18 cellular contexts compared by ENCODE assay signal in the genomic region with DNA sequence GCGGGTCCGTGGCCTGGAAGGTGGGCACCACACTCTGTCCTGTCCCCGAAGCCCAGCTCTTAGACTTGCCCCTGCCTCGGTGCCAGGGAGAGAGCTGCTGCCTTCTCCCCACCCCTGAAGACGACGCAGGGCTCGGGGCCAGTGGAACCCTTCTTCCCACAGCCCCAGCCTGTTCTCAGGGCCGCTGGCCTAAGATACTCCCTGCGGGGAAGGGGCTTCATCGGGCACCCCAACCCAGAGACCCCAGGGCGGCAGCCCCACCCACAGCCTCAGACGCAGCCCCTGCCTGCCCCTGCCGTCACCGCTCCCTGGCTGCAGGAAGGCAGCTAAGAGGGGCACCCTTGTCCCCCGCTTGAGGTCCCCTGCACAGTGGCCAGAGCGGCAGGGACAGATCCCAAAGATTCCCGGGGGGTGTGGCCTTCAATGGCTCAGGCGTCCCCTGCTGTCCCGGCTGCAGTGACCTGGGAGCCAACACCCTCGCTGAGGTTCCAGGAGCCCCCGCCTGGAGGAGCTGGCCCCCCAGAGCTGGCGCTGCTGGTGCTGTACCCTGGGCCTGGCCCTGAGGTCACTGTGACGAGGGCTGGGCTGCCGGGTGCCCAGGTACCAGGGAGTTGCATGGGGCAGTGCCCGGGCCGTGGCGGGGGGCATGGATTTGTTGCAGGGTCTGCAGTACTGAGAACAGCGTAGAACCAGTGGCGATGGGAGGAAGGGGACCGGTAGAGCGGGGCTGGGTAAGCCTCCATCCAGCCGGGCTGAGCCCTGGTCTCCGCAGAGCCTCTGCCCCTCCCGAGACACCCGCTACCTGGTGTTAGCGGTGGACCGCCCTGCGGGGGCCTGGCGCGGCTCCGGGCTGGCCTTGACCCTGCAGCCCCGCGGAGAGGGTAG. TPM values are rescaled to one million over a fixed set of nuclear protein-coding genes. Genes with fewer than 3 reads are reported as not detected.
DNase-seq lines count a peak whose midpoint lies in the region; ATAC-seq, FAIRE-seq and TF ChIP-seq lines count a peak whose summit lies in the region.
"Had no signal": no experiment of that assay in that cellular context is flagged by ENCODE, and none has a peak within 500 bp of the region (broad histone marks: within the 10 kb centered on the region; RNA-seq: fewer than 3 reads in every experiment).

No MANE protein-coding gene starts in this region.

- H3K27ac ChIP-seq in GM12878 (ENCODE audit: control insufficient read depth, insufficient read depth): no peak overlapping the region
- peak overlapping the region; percentile 29 for H3K27ac ChIP-seq in neural progenitor cell

- H3K79me2 ChIP-seq in GM12878 (ENCODE audit: control insufficient read depth, insufficient read depth, low read length) (no peaks in the 10 kb centered on the region), neural progenitor cell (ENCODE audit: low read depth) (no peaks in the 10 kb centered on the region)

- DNase-seq in DMS 273 (lab: John Stamatoyannopoulos, UW; ENCODE audit: unreplicated experiment): peak; percentile 72
- no peak for DNase-seq in DMS 273 treated with DMSO at 0.1 percent for 48 hours (lab: John Stamatoyannopoulos, UW)
- DNase-seq in GM12891 (ENCODE audit: insufficient read length, low spot score): no peak
- no peak for DNase-seq in GM12878 (ENCODE audit: low read depth, low spot score)
- no peak for DNase-seq in neural progenitor cell (ENCODE audit: low spot score)
- no peak for DNase-seq in activated naive CD4-positive, alpha-beta T cell (lab: John Stamatoyannopoulos, UW)
- no peak for DNase-seq in RKO (ENCODE audit: low spot score)
- no peak for DNase-seq in nucleus accumbens (lab: John Stamatoyannopoulos, UW)
- DNase-seq: activated CD4-positive, alpha-beta T cell treated with anti-CD3 and anti-CD28 coated beads for 48 hours; activated T-cell treated with anti-CD3 and anti-CD28 coated beads, Interleukin-2, amount 50 U/mL, for 4 hours; KG1; NCI-H510A had no signal

- H4K20me1 ChIP-seq in GM12878 (ENCODE audit: control insufficient read depth, insufficient read depth) (no peaks in the 10 kb centered on the region; the same call in 1 of the 2 replicates), neural progenitor cell (ENCODE audit: low read depth) (peaks cover 33% of the 10 kb centered on the region)

- BruUV-seq in GM12878 (replicated peaks; lab: Mats Ljungman, UMichigan): no TSS peak

- no peaks in the 10 kb centered on the region for H3K9me3 Mint-ChIP-seq in neural progenitor cell
- H3K9me3 Mint-ChIP-seq: activated T-cell treated with anti-CD3 and anti-CD28 coated beads, Interleukin-2, amount 50 U/mL, for 4 hours; stimulated activated naive CD8-positive, alpha-beta T cell treated with anti-CD3 and anti-CD28 coated beads, Interleukin-15, Interleukin-2, amounts not matched to agents 100 ng/mL and 50 ng/mL, for 24 hours; T-helper 2 cell treated with Interferon-gamma antibody and Interleukin-4, amounts not matched to agents 5 μg/mL and 100 μg/mL, for 36 hours had no signal

- in situ Hi-C loops in GM12878 (cut with MboI): no loop called here

- no peak overlapping the region for H3K4me3 Mint-ChIP-seq in neural progenitor cell
- H3K4me3 Mint-ChIP-seq: activated T-cell treated with anti-CD3 and anti-CD28 coated beads, Interleukin-2, amount 50 U/mL, for 4 hours; stimulated activated naive CD8-positive, alpha-beta T cell treated with anti-CD3 and anti-CD28 coated beads, Interleukin-15, Interleukin-2, amounts not matched to agents 100 ng/mL and 50 ng/mL, for 24 hours; T-helper 2 cell treated with Interferon-gamma antibody and Interleukin-4, amounts not matched to agents 5 μg/mL and 100 μg/mL, for 36 hours had no signal

- H3K4me1 Mint-ChIP-seq in neural progenitor cell: peaks cover 4% of the 10 kb centered on the region

- RAD21 ChIA-PET in GM12878 (lab: Charles Lee; ENCODE audit: unreplicated experiment): interaction anchor here (1.3 kb wide), 1 partner anchor 14 kb away, joined by 4 read pairs; no protein-coding TSS in a partner anchor

- POLR2A ChIA-PET in GM12878 (lab: Charles Lee): no interaction called here

- H3K27me3 ChIP-seq in GM12878 (replicated peaks in 1 of 2; ENCODE audit: control insufficient read depth in 2 of 2, insufficient read depth in 2 of 2, low read length in 1 of 2) (peaks cover 14 to 19% of the 10 kb centered on the region in 2 experiments; a peak in 3 of 4 replicates), neural progenitor cell (peaks cover 20% of the 10 kb centered on the region)

- H3K36me3 ChIP-seq in GM12878 (ENCODE audit: control insufficient read depth in 2 of 2, insufficient read depth in 2 of 2, low read length in 1 of 2) (peaks cover 0 to 32% of the 10 kb centered on the region in 2 experiments; a peak in 2 of 4 replicates), neural progenitor cell (no peaks in the 10 kb centered on the region)

- peak; percentile 10 for ATAC-seq in GM12878

- TF ChIP-seq CTCF in GM12878 (IDR thresholded peaks at IDR 0.05 in 2 of 3, conservative IDR thresholded peaks at IDR 0.05 in 1 of 3; ENCODE audit: control insufficient read depth in 2 of 3, extremely low read depth in 1 of 3, insufficient read depth in 1 of 3, low read depth in 3 of 3, low read length in 3 of 3) (no peak), neural progenitor cell (IDR thresholded peaks at IDR 0.05) (no peak)

- H3K4me1 ChIP-seq in GM12878 (ENCODE audit: control insufficient read depth, insufficient read depth, low read length) (no peaks in the 10 kb centered on the region; the same call in 1 of the 2 replicates), neural progenitor cell (peaks cover 10% of the 10 kb centered on the region)

- H2AFZ ChIP-seq in GM12878 (ENCODE audit: control insufficient read depth, low read depth, low read length): no peak overlapping the region
- H2AFZ ChIP-seq in neural progenitor cell (replicated peaks): no peak overlapping the region

- no peak overlapping the region for H3K4me2 ChIP-seq in GM12878 (ENCODE audit: control insufficient read depth, insufficient read depth)
- no peak overlapping the region for H3K4me2 ChIP-seq in neural progenitor cell

- intact Hi-C loops in GM12878 (cut with micrococcal nuclease; ENCODE audit: unreplicated experiment): no loop called here

- H3K9me3 ChIP-seq in GM12878 (replicated peaks; ENCODE audit: control insufficient read depth, insufficient read depth, low read length) (no peaks in the 10 kb centered on the region; the same call in 2 of the 3 replicates), neural progenitor cell (ENCODE audit: low read depth) (no peaks in the 10 kb centered on the region)

- SMC1A ChIA-PET in GM12878 (lab: Charles Lee; ENCODE audit: uncharacterized antibody, unreplicated experiment): no interaction called here

- H3F3A ChIP-seq in neural progenitor cell (ENCODE audit: low read depth): peaks cover 25% of the 10 kb centered on the region

- H3K4me3 ChIP-seq in GM12878 (no peak overlapping the region), neural progenitor cell (no peak overlapping the region)

- no peak for TF ChIP-seq EP300 in GM12878 (IDR thresholded peaks at IDR 0.05; ENCODE audit: borderline replicate concordance in 1 of 2, control insufficient read depth in 1 of 2, low read depth in 2 of 2, low read length in 2 of 2)

- TF ChIP-seq POLR2A in GM12891 (IDR thresholded peaks at IDR 0.05; ENCODE audit: low read depth, low read length): no peak
- TF ChIP-seq POLR2A in GM12878 (IDR thresholded peaks at IDR 0.05; ENCODE audit: low read depth, low read length): peak; percentile 33

- FAIRE-seq in GM12891 (lab: Jason Lieb, UNC) (no peak), GM12878 (lab: Jason Lieb, UNC) (no peak)

- no peaks in the 10 kb centered on the region for H3K36me3 Mint-ChIP-seq in neural progenitor cell

- CTCF ChIA-PET in GM12878 (lab: Yijun Ruan, JAX): interaction anchor here (0.8 kb wide), 1 partner anchor 10 kb away, joined by 3 read pairs; no protein-coding TSS in a partner anchor

- H3K27me3 Mint-ChIP-seq in neural progenitor cell (ENCODE audit: insufficient read depth, low read depth): peaks cover 13% of the 10 kb centered on the region
- H3K27me3 Mint-ChIP-seq: stimulated activated naive CD8-positive, alpha-beta T cell treated with anti-CD3 and anti-CD28 coated beads, Interleukin-15, Interleukin-2, amounts not matched to agents 100 ng/mL and 50 ng/mL, for 24 hours had no signal

- no peak overlapping the region for H3K27ac Mint-ChIP-seq in neural progenitor cell
- H3K27ac Mint-ChIP-seq: stimulated activated naive CD8-positive, alpha-beta T cell treated with anti-CD3 and anti-CD28 coated beads, Interleukin-15, Interleukin-2, amounts not matched to agents 100 ng/mL and 50 ng/mL, for 24 hours; T-helper 2 cell treated with Interferon-gamma antibody and Interleukin-4, amounts not matched to agents 5 μg/mL and 100 μg/mL, for 36 hours had no signal

- no peak for TF ChIP-seq RAD21 in GM12878 (IDR thresholded peaks at IDR 0.05; ENCODE audit: insufficient read depth, low read depth, low read length)

- WGBS in GM12878 (ENCODE audit: insufficient coverage, insufficient replicate concordance, low lambda C conversion rate, missing lambda C conversion rate): 46% methylated on average over 42 of the region's 43 CpGs

- no peak overlapping the region for H3K9ac ChIP-seq in GM12878 (ENCODE audit: control insufficient read depth, insufficient read depth, low read length)
- H3K9ac ChIP-seq in neural progenitor cell: no peak overlapping the region

RNA-seq across cellular contexts. Expression of a gene that starts 1.0 kb away (rescaled TPM):
- 0.19 TPM for polyA plus RNA-seq in GM12891 (2012; ENCODE audit: low read depth, missing spikeins)
- total RNA-seq in GM12878 (2013; cell fraction: nucleolus; rRNA removed): 3.2 and 4.9 TPM in 2 replicates
- total RNA-seq in GM12878 (2014; rRNA removed): 1.4 and 1.7 TPM in 2 replicates
- total RNA-seq in GM12878 (2014; rRNA removed; fragmentation: Illumina TruSeq; extraction: Trizol): 0.18 TPM in 1 of 2 replicates, not detected in the other
- total RNA-seq in GM12878 (2021): 2.1 and 3.5 TPM in 2 replicates
- not detected for polyA plus RNA-seq in GM12878 (2011; ENCODE audit: low read depth)
- 0.20 and 0.22 TPM in 2 replicates for polyA plus RNA-seq in GM12878 (2011; rRNA removed)
- 0.30 and 0.89 TPM in 2 replicates for polyA plus RNA-seq in GM12878 (2011; cell fraction: cytosol; rRNA removed)
- polyA plus RNA-seq in GM12878 (2011; cell fraction: nucleus; rRNA removed): 15.5 and 28.6 TPM in 2 replicates
- 0.27 and 0.92 TPM in 2 replicates for polyA plus RNA-seq in GM12878 (2012)
- polyA plus RNA-seq in GM12878 (2014; fragmentation: Illumina TruSeq; extraction: Trizol): not detected in 2 replicates
- not detected for polyA plus RNA-seq in GM12878 (2014; fragmentation: Nextera tagmentation; extraction: Ambion mirVana)
- 2.6 TPM in 2 replicates for polyA plus RNA-seq in GM12878 (2014; rRNA removed)
- under 1 TPM in 1 of 2 experiments, not detected in 1; 0.17 TPM for polyA plus RNA-seq in GM12878 (2016; fragmentation: Nextera tagmentation; extraction: Ambion mirVana)
- 0.31 TPM in 1 of 2 replicates, not detected in the other for polyA minus RNA-seq in GM12878 (2011; rRNA and poly(A)+ RNA removed)
- 1.2 TPM in 1 of 2 replicates, not detected in the other for polyA minus RNA-seq in GM12878 (2011; cell fraction: cytosol; rRNA and poly(A)+ RNA removed)
- polyA minus RNA-seq in GM12878 (2011; cell fraction: nucleus; rRNA and poly(A)+ RNA removed): 1.6 and 5.0 TPM in 2 replicates
- 3.5 and 22.4 TPM in 2 replicates for total RNA-seq in neural progenitor cell (ENCODE audit: low replicate concordance)
- polyA plus RNA-seq: CD14-positive monocyte had no signal

RNA-seq across cellular contexts. Expression of a gene that starts 6.1 kb away (rescaled TPM):
- polyA plus RNA-seq in GM12891 (2012; ENCODE audit: low read depth, missing spikeins): 0.41 TPM
- not detected in 2 replicates for total RNA-seq in GM12878 (2013; cell fraction: nucleolus; rRNA removed)
- total RNA-seq in GM12878 (2014; rRNA removed) (not detected in 2 replicates), GM12878 (2014; rRNA removed; fragmentation: Illumina TruSeq; extraction: Trizol) (not detected in 2 replicates), GM12878 (2021) (0.41 and 0.43 TPM in 2 replicates), neural progenitor cell (ENCODE audit: low replicate concordance) (0.12 TPM in 1 of 2 replicates, not detected in the other)
- polyA plus RNA-seq in GM12878 (2011; ENCODE audit: low read depth): not detected
- polyA plus RNA-seq in GM12878 (2011; rRNA removed) (not detected in 2 replicates), GM12878 (2014; fragmentation: Illumina TruSeq; extraction: Trizol) (not detected in 2 replicates), GM12878 (2014; fragmentation: Nextera tagmentation; extraction: Ambion mirVana) (not detected), GM12878 (2014; rRNA removed) (0.14 TPM in 1 of 2 replicates, not detected in the other), GM12878 (2016; fragmentation: Nextera tagmentation; extraction: Ambion mirVana) (under 1 TPM; 0.49 to 0.91 TPM)
- 0.10 TPM in 1 of 2 replicates, not detected in the other for polyA plus RNA-seq in GM12878 (2011; cell fraction: cytosol; rRNA removed)
- 0.13 TPM in 1 of 2 replicates, not detected in the other for polyA plus RNA-seq in GM12878 (2011; cell fraction: nucleus; rRNA removed)
- polyA plus RNA-seq in GM12878 (2012): 0.90 and 2.8 TPM in 2 replicates
- polyA minus RNA-seq in GM12878 (2011; rRNA and poly(A)+ RNA removed): 0.72 TPM in 1 of 2 replicates, not detected in the other
- not detected in 2 replicates for polyA minus RNA-seq in GM12878 (2011; cell fraction: cytosol; rRNA and poly(A)+ RNA removed)
- polyA minus RNA-seq in GM12878 (2011; cell fraction: nucleus; rRNA and poly(A)+ RNA removed): not detected in 2 replicates
- total RNA-seq: cerebellum, omental fat pad had no signal

RNA-seq across cellular contexts. Expression of a gene that starts 13.5 kb away (rescaled TPM):
- polyA plus RNA-seq in GM12891 (2012; ENCODE audit: low read depth, missing spikeins): 66.1 TPM
- 88.3 and 88.5 TPM in 2 replicates for total RNA-seq in GM12878 (2013; cell fraction: nucleolus; rRNA removed)
- total RNA-seq in GM12878 (2014; rRNA removed) (41.5 and 49.3 TPM in 2 replicates), GM12878 (2014; rRNA removed; fragmentation: Illumina TruSeq; extraction: Trizol) (12.3 and 15.6 TPM in 2 replicates), GM12878 (2021) (132 and 143 TPM in 2 replicates), neural progenitor cell (ENCODE audit: low replicate concordance) (14.4 and 50.7 TPM in 2 replicates)
- 49.8 TPM for polyA plus RNA-seq in GM12878 (2011; ENCODE audit: low read depth)
- polyA plus RNA-seq in GM12878 (2011; rRNA removed) (3.3 and 5.4 TPM in 2 replicates), GM12878 (2014; fragmentation: Illumina TruSeq; extraction: Trizol) (2.4 and 26.9 TPM in 2 replicates), GM12878 (2014; fragmentation: Nextera tagmentation; extraction: Ambion mirVana) (under 1 TPM; 0.33 to 0.55 TPM), GM12878 (2014; rRNA removed) (36.2 and 61.3 TPM in 2 replicates), GM12878 (2016; fragmentation: Nextera tagmentation; extraction: Ambion mirVana) (10 to 100 TPM; 34.4 to 39.7 TPM)
- 11.1 and 14.5 TPM in 2 replicates for polyA plus RNA-seq in GM12878 (2011; cell fraction: cytosol; rRNA removed)
- 89.6 and 126 TPM in 2 replicates for polyA plus RNA-seq in GM12878 (2011; cell fraction: nucleus; rRNA removed)
- polyA plus RNA-seq in GM12878 (2012): 86.1 and 131 TPM in 2 replicates
- polyA minus RNA-seq in GM12878 (2011; rRNA and poly(A)+ RNA removed): 10.2 and 25.5 TPM in 2 replicates
- polyA minus RNA-seq in GM12878 (2011; cell fraction: cytosol; rRNA and poly(A)+ RNA removed): 30.7 and 38.0 TPM in 2 replicates
- polyA minus RNA-seq in GM12878 (2011; cell fraction: nucleus; rRNA and poly(A)+ RNA removed): 69.4 and 102 TPM in 2 replicates

RNA-seq across cellular contexts. Expression of a gene that starts 14.0 kb away (rescaled TPM):
- polyA plus RNA-seq in GM12891 (2012; ENCODE audit: low read depth, missing spikeins): 66.6 TPM
- 30.4 and 31.3 TPM in 2 replicates for total RNA-seq in GM12878 (2013; cell fraction: nucleolus; rRNA removed)
- 131 and 133 TPM in 2 replicates for total RNA-seq in GM12878 (2014; rRNA removed)
- 42.8 and 49.7 TPM in 2 replicates for total RNA-seq in GM12878 (2014; rRNA removed; fragmentation: Illumina TruSeq; extraction: Trizol)
- total RNA-seq in GM12878 (2021): 92.9 and 98.0 TPM in 2 replicates
- polyA plus RNA-seq in GM12878 (2011; ENCODE audit: low read depth): 24.5 TPM
- 27.7 and 52.0 TPM in 2 replicates for polyA plus RNA-seq in GM12878 (2011; rRNA removed)
- 90.9 and 142 TPM in 2 replicates for polyA plus RNA-seq in GM12878 (2011; cell fraction: cytosol; rRNA removed)
- 85.3 and 98.1 TPM in 2 replicates for polyA plus RNA-seq in GM12878 (2011; cell fraction: nucleus; rRNA removed)
- polyA plus RNA-seq in GM12878 (2012): 53.2 and 83.0 TPM in 2 replicates
- polyA plus RNA-seq in GM12878 (2014; fragmentation: Illumina TruSeq; extraction: Trizol): 13.8 and 32.4 TPM in 2 replicates
- polyA plus RNA-seq in GM12878 (2014; fragmentation: Nextera tagmentation; extraction: Ambion mirVana): 1 to 10 TPM; 1.3 to 6.9 TPM
- 133 and 158 TPM in 2 replicates for polyA plus RNA-seq in GM12878 (2014; rRNA removed)
- polyA plus RNA-seq in GM12878 (2016; fragmentation: Nextera tagmentation; extraction: Ambion mirVana): 100 to 1,000 TPM; 119 to 125 TPM
- polyA minus RNA-seq in GM12878 (2011; rRNA and poly(A)+ RNA removed): 9.7 and 26.1 TPM in 2 replicates
- 12.0 and 16.9 TPM in 2 replicates for polyA minus RNA-seq in GM12878 (2011; cell fraction: cytosol; rRNA and poly(A)+ RNA removed)
- polyA minus RNA-seq in GM12878 (2011; cell fraction: nucleus; rRNA and poly(A)+ RNA removed): 14.1 and 27.3 TPM in 2 replicates
- total RNA-seq in neural progenitor cell (ENCODE audit: low replicate concordance): 77.6 and 145 TPM in 2 replicates

RNA-seq across cellular contexts. Expression of a gene that starts 31.9 kb away (rescaled TPM):
- 0.49 TPM for polyA plus RNA-seq in GM12891 (2012; ENCODE audit: low read depth, missing spikeins)
- not detected in 2 replicates for total RNA-seq in GM12878 (2013; cell fraction: nucleolus; rRNA removed)
- total RNA-seq in GM12878 (2014; rRNA removed) (not detected in 2 replicates), GM12878 (2014; rRNA removed; fragmentation: Illumina TruSeq; extraction: Trizol) (not detected in 2 replicates), GM12878 (2021) (0.10 and 0.13 TPM in 2 replicates), neural progenitor cell (ENCODE audit: low replicate concordance) (not detected in 2 replicates)
- 0.09 TPM for polyA plus RNA-seq in GM12878 (2011; ENCODE audit: low read depth)
- polyA plus RNA-seq in GM12878 (2011; rRNA removed) (0.03 TPM in 1 of 2 replicates, not detected in the other), GM12878 (2014; fragmentation: Illumina TruSeq; extraction: Trizol) (not detected in 2 replicates), GM12878 (2014; fragmentation: Nextera tagmentation; extraction: Ambion mirVana) (not detected), GM12878 (2014; rRNA removed) (not detected in 2 replicates), GM12878 (2016; fragmentation: Nextera tagmentation; extraction: Ambion mirVana) (under 1 TPM in 1 of 2 experiments, not detected in 1; 0.05 TPM)
- not detected in 2 replicates for polyA plus RNA-seq in GM12878 (2011; cell fraction: cytosol; rRNA removed)
- polyA plus RNA-seq in GM12878 (2011; cell fraction: nucleus; rRNA removed): 0.06 and 0.19 TPM in 2 replicates
- polyA plus RNA-seq in GM12878 (2012): 0.25 and 1.1 TPM in 2 replicates
- polyA minus RNA-seq in GM12878 (2011; rRNA and poly(A)+ RNA removed): 0.05 TPM in 1 of 2 replicates, not detected in the other
- polyA minus RNA-seq in GM12878 (2011; cell fraction: cytosol; rRNA and poly(A)+ RNA removed): 0.52 TPM in 1 of 2 replicates, not detected in the other
- 0.12 and 0.19 TPM in 2 replicates for polyA minus RNA-seq in GM12878 (2011; cell fraction: nucleus; rRNA and poly(A)+ RNA removed)
- total RNA-seq: cerebellum, G401 had no signal
